27 cellular contexts compared by ENCODE assay signal in the genomic region with DNA sequence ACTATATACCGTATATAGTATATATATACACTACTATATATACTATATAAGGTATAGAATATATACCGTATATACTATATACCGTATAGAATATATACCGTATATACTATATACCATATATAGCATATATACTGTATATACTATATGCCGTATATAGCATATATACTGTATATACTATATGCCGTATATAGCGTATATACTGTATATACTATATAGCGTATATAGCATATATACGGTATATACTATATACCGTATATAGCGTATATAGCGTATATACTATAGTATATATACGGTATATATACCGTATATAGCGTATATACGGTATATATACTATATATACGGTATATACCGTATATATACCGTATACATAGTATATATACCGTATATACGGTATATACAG. TPM values are rescaled to one million over a fixed set of nuclear protein-coding genes. Genes with fewer than 3 reads are reported as not detected.
"Had no signal": no experiment of that assay in that cellular context is flagged by ENCODE, and none has a peak within 500 bp of the region (broad histone marks: within the 10 kb centered on the region; RNA-seq: fewer than 3 reads in every experiment).

No MANE protein-coding gene starts in this region.

- H3K27ac ChIP-seq: neural progenitor cell, ovary, parathyroid adenoma, psoas muscle, right lobe of liver, sigmoid colon, stomach, thoracic aorta, thyroid gland, tibial nerve, upper lobe of left lung, vagina had no signal

- H3K4me1 ChIP-seq: neural progenitor cell, parathyroid adenoma, psoas muscle, right lobe of liver, sigmoid colon, stomach, thyroid gland, tibial nerve, upper lobe of left lung, vagina had no signal

- FAIRE-seq: urothelium cell line had no signal

- H3K27me3 ChIP-seq: neural progenitor cell, ovary, right lobe of liver, sigmoid colon, stomach, thyroid gland, tibial nerve, upper lobe of left lung, vagina had no signal

- H2AFZ ChIP-seq: neural progenitor cell, parathyroid adenoma had no signal

- DNase-seq: naive thymus-derived CD8-positive, alpha-beta T cell; occipital lobe; ovary; posterior cingulate gyrus; psoas muscle; right cardiac atrium; right lobe of liver; sigmoid colon; small intestine; stimulated activated CD4-positive, alpha-beta T cell treated with anti-CD3 and anti-CD28 coated beads, Interleukin-15, amount 100 ng/mL, for 24 hours; stimulated activated CD4-positive, alpha-beta T cell treated with anti-CD3 and anti-CD28 coated beads, Interleukin-2, amount 100 ng/mL, for 24 hours; stimulated activated CD4-positive, alpha-beta T cell treated with anti-CD3 and anti-CD28 coated beads, Interleukin-2, amount 100 ng/mL, for 48 hours; stimulated activated CD4-positive, alpha-beta T cell treated with anti-CD3 and anti-CD28 coated beads, Interleukin-4, amount 100 ng/mL, for 24 hours; stimulated activated naive B cell treated with anti-CD40 and anti-IgM and Interleukin-4, amounts not matched to agents 10 μg/mL and 1 μg/mL and 100 μg/mL, for 72 hours; stimulated activated naive CD4-positive, alpha-beta T cell treated with Interleukin-2 at 50 U/mL for 16 hours; stomach; thyroid gland; trophoblast cell; upper lobe of left lung had no signal

- H3K4me2 ChIP-seq: neural progenitor cell had no signal

- H3K36me3 ChIP-seq: neural progenitor cell, ovary, right lobe of liver, sigmoid colon, stomach, thoracic aorta, thyroid gland, tibial nerve, upper lobe of left lung, vagina had no signal

- H3K9ac ChIP-seq: neural progenitor cell, parathyroid adenoma had no signal

- H3K4me3 ChIP-seq: neural progenitor cell, ovary, psoas muscle, right lobe of liver, sigmoid colon, stomach, thoracic aorta, thyroid gland, tibial nerve, upper lobe of left lung, vagina had no signal

- H3K9me3 ChIP-seq: ovary, psoas muscle, right lobe of liver, sigmoid colon, stomach, thoracic aorta, thyroid gland, tibial nerve, upper lobe of left lung, vagina had no signal

- H3K79me2 ChIP-seq: parathyroid adenoma had no signal

- ATAC-seq: naive thymus-derived CD8-positive, alpha-beta T cell; psoas muscle; right cardiac atrium; right lobe of liver; stimulated activated effector memory CD8-positive, alpha-beta T cell treated with anti-CD3 and anti-CD28 coated beads, Interleukin-12 subunit alpha, Interleukin-12 subunit beta, amount 100 ng/mL, for 72 hours; stimulated activated naive B cell treated with anti-CD40 and anti-IgM and Interleukin-4, amounts not matched to agents 10 μg/mL and 1 μg/mL and 100 μg/mL, for 72 hours had no signal

RNA-seq across cellular contexts. Expression of a gene that starts 54.2 kb away (rescaled TPM):
- total RNA-seq: naive thymus-derived CD8-positive, alpha-beta T cell had no signal
- polyA plus RNA-seq: naive thymus-derived CD8-positive, alpha-beta T cell; neural cell had no signal
